In genomic region chr3:171168551-171168950, GRCh38 we compare ENCODE assay signal across 23 cellular contexts.
"Had no signal": no experiment of that assay in that cellular context is flagged by ENCODE, and none has a peak within 500 bp of the region (broad histone marks: within the 10 kb centered on the region; RNA-seq: fewer than 3 reads in every experiment).

No MANE protein-coding gene starts in this region.

- H3K4me3 ChIP-seq: esophagus muscularis mucosa, gastrocnemius medialis, lung, psoas muscle, stomach, thoracic aorta, transverse colon had no signal

- H3K4me1 Mint-ChIP-seq: naive B cell, nephron had no signal

- H3K27me3 Mint-ChIP-seq: dendritic cell treated with granulocyte-macrophage colony-stimulating factor and Interleukin-4, amounts not matched to agents 40 ng/mL and 50 ng/mL, for 4 days; effector memory CD8-positive, alpha-beta T cell; naive B cell had no signal

- H3K4me1 ChIP-seq: esophagus muscularis mucosa, gastrocnemius medialis, parathyroid adenoma, psoas muscle had no signal

- H3K27ac ChIP-seq: epithelial cell of prostate, esophagus muscularis mucosa, gastrocnemius medialis, parathyroid adenoma, psoas muscle, stomach, thoracic aorta, transverse colon had no signal

- H3K27me3 ChIP-seq: esophagus muscularis mucosa, gastrocnemius medialis, stomach, transverse colon had no signal

- FAIRE-seq: colon, kidney had no signal

- H3K36me3 Mint-ChIP-seq: naive B cell had no signal

- H3K27ac Mint-ChIP-seq: dendritic cell treated with granulocyte-macrophage colony-stimulating factor and Interleukin-4, amounts not matched to agents 40 ng/mL and 50 ng/mL, for 4 days; effector memory CD8-positive, alpha-beta T cell; naive B cell; nephron had no signal

- H3K9me3 ChIP-seq: esophagus muscularis mucosa, gastrocnemius medialis, psoas muscle, stomach, thoracic aorta, transverse colon had no signal

- ATAC-seq: effector memory CD8-positive, alpha-beta T cell; gastrocnemius medialis; sciatic nerve had no signal

- H3K9me3 Mint-ChIP-seq: dendritic cell treated with granulocyte-macrophage colony-stimulating factor and Interleukin-4, amounts not matched to agents 40 ng/mL and 50 ng/mL, for 4 days; effector memory CD8-positive, alpha-beta T cell; nephron had no signal

- H3K4me3 Mint-ChIP-seq: dendritic cell treated with granulocyte-macrophage colony-stimulating factor and Interleukin-4, amounts not matched to agents 40 ng/mL and 50 ng/mL, for 4 days; effector memory CD8-positive, alpha-beta T cell; naive B cell; nephron had no signal

- H3K36me3 ChIP-seq: thoracic aorta had no signal

- DNase-seq: effector memory CD8-positive, alpha-beta T cell; gastrocnemius medialis; glutamatergic neuron; kidney; left colon; left ventricle myocardium superior; naive B cell; psoas muscle; retina; stimulated activated CD4-positive, alpha-beta T cell treated with anti-CD3 and anti-CD28 coated beads, Interleukin-2, amount 100 ng/mL, for 24 hours; stimulated activated CD4-positive, alpha-beta T cell treated with anti-CD3 and anti-CD28 coated beads, Interleukin-4, amount 100 ng/mL, for 4 hours; stimulated activated naive CD4-positive, alpha-beta T cell; stomach; transverse colon had no signal
